21 cellular contexts compared by ENCODE assay signal in genomic region chr6:71238351-71238750, GRCh38. TPM values are rescaled to one million over a fixed set of nuclear protein-coding genes. Genes with fewer than 3 reads are reported as not detected.
DNase-seq lines count a peak whose midpoint lies in the region; ATAC-seq and TF ChIP-seq lines count a peak whose summit lies in the region.
"Had no signal": no experiment of that assay in that cellular context is flagged by ENCODE, and none has a peak within 500 bp of the region (broad histone marks: within the 10 kb centered on the region; RNA-seq: fewer than 3 reads in every experiment).

No MANE protein-coding gene starts in this region.

- H3K4me1 Mint-ChIP-seq in activated CD4-positive, alpha-beta T cell treated with anti-CD3 and anti-CD28 coated beads for 36 hours, result no peaks in the 10 kb centered on the region
- H3K4me1 Mint-ChIP-seq: CD8-positive, alpha-beta memory T cell; immature natural killer cell had no signal

- H3K9me3 ChIP-seq in GM23248 (ENCODE audit: low read depth) (no peaks in the 10 kb centered on the region), SK-N-SH (no peaks in the 10 kb centered on the region)
- H3K9me3 ChIP-seq: neutrophil had no signal

- no peaks in the 10 kb centered on the region for H3K36me3 Mint-ChIP-seq in activated CD4-positive, alpha-beta T cell treated with anti-CD3 and anti-CD28 coated beads for 36 hours (ENCODE audit: low read depth)

- CTCF ChIA-PET in SK-N-SH (lab: Yijun Ruan, JAX), result no interaction called here
- CTCF ChIA-PET in activated CD4-positive, alpha-beta T cell treated with anti-CD3 and anti-CD28 coated beads for 36 hours (lab: Charles Lee), result interaction anchor here (1.2 kb wide), 1 partner anchor 36 kb away, joined by 3 read pairs; no protein-coding TSS in a partner anchor

- no peak overlapping the region for H3K4me3 Mint-ChIP-seq in activated CD4-positive, alpha-beta T cell treated with anti-CD3 and anti-CD28 coated beads for 36 hours
- H3K4me3 Mint-ChIP-seq: CD8-positive, alpha-beta memory T cell; immature natural killer cell had no signal

- no peak overlapping the region for H3K4me3 ChIP-seq in GM23248
- H3K4me3 ChIP-seq in SK-N-SH (ENCODE audit: low read depth in 2 of 2, low read length in 1 of 2), result no peak overlapping the region
- no peak overlapping the region for H3K4me3 ChIP-seq in fibroblast of mammary gland (ENCODE audit: control insufficient read depth, low read depth, low read length)
- no peak overlapping the region for H3K4me3 ChIP-seq in skeletal muscle cell (ENCODE audit: low read depth, low read length)
- H3K4me3 ChIP-seq: cardiac muscle cell, K562, thoracic aorta had no signal

- H3K9me3 Mint-ChIP-seq in activated CD4-positive, alpha-beta T cell treated with anti-CD3 and anti-CD28 coated beads for 36 hours (ENCODE audit: low read depth), result no peaks in the 10 kb centered on the region

- TF ChIP-seq RAD21 in SK-N-SH (IDR thresholded peaks at IDR 0.05; ENCODE audit: low read length), result no peak

- H3K4me2 ChIP-seq in GM23248 (ENCODE audit: unreplicated experiment), result no peak overlapping the region
- H3K4me2 ChIP-seq in SK-N-SH, result no peak overlapping the region

- H3K9me2 ChIP-seq in GM23248 (ENCODE audit: insufficient read depth), result no peaks in the 10 kb centered on the region
- no peaks in the 10 kb centered on the region for H3K9me2 ChIP-seq in SK-N-SH

- whole genome bisulfite sequencing in GM23248 (ENCODE audit: low coverage in 1 of 2, low lambda C conversion rate in 2 of 2, missing lambda C conversion rate in 2 of 2), 2 experiments, result 67 to 77% methylated on average over 1 of the region's 1 CpG
- 60% methylated on average over 1 of the region's 1 CpG for WGBS in SK-N-SH (ENCODE audit: low lambda C conversion rate)

- TF ChIP-seq CTCF in SK-N-SH (IDR thresholded peaks at IDR 0.05) (no peak), fibroblast of mammary gland (conservative IDR thresholded peaks at IDR 0.05; ENCODE audit: control insufficient read depth, insufficient read depth, low read depth, low read length) (no peak)

- H3K27me3 Mint-ChIP-seq in activated CD4-positive, alpha-beta T cell treated with anti-CD3 and anti-CD28 coated beads for 36 hours, result peaks cover 3% of the 10 kb centered on the region

- H3K79me2 ChIP-seq in GM23248 (ENCODE audit: insufficient read depth) (no peaks in the 10 kb centered on the region), SK-N-SH (ENCODE audit: insufficient read depth) (no peaks in the 10 kb centered on the region)

- ATAC-seq in GM19395 (IDR thresholded peaks at IDR 0.05; ENCODE audit: unreplicated experiment), result no peak
- no peak for ATAC-seq in activated CD4-positive, alpha-beta T cell treated with anti-CD3 and anti-CD28 coated beads for 36 hours
- ATAC-seq: K562, sciatic nerve had no signal

- DNase-seq in GM23248 (peak; percentile 78), SK-N-SH (no peak), fibroblast of mammary gland (ENCODE audit: low read depth) (peak; percentile 79), skeletal muscle cell (ENCODE audit: low read depth) (peak; percentile 57), NCI-H2081 (lab: John Stamatoyannopoulos, UW) (no peak)
- DNase-seq in activated CD4-positive, alpha-beta T cell treated with anti-CD3 and anti-CD28 coated beads for 36 hours, result no peak
- DNase-seq: activated CD4-positive, CD25-positive, alpha-beta regulatory T cell treated with anti-CD3 and anti-CD28 coated beads, Interleukin-2, amount 50 U/mL, for 72 hours; activated naive CD4-positive, alpha-beta T cell treated with anti-CD3 and anti-CD28 coated beads, Interleukin-2, amount 50 U/mL, for 16 hours; CD8-positive, alpha-beta memory T cell; GDM1; immature natural killer cell; NCI-H1417; NK-92 treated with Interleukin-12 subunit alpha and Interleukin-12 subunit beta, amount 100 ng/mL, for 24 hours; SHP77; stimulated activated CD4-positive, alpha-beta T cell treated with anti-CD3 and anti-CD28 coated beads, Interleukin-4, amount 100 ng/mL, for 1 hour had no signal

- H3K4me1 ChIP-seq in GM23248 (ENCODE audit: insufficient read depth) (peaks cover 12% of the 10 kb centered on the region), SK-N-SH (ENCODE audit: control insufficient read depth in 1 of 2, insufficient read depth in 2 of 2, low read depth in 1 of 2, low read length in 1 of 2) (no peaks in the 10 kb centered on the region)

- H4K20me1 ChIP-seq in GM23248 (ENCODE audit: insufficient read depth) (no peaks in the 10 kb centered on the region), SK-N-SH (ENCODE audit: insufficient read depth) (no peaks in the 10 kb centered on the region)

- no peak overlapping the region for H3K27ac Mint-ChIP-seq in activated CD4-positive, alpha-beta T cell treated with anti-CD3 and anti-CD28 coated beads for 36 hours
- H3K27ac Mint-ChIP-seq: CD8-positive, alpha-beta memory T cell; immature natural killer cell had no signal

- in situ Hi-C loops in GM23248 (cut with MboI), result no loop called here

- H3F3A ChIP-seq in GM23248 (ENCODE audit: insufficient read depth) (peaks cover 10% of the 10 kb centered on the region; the same call in 1 of the 2 replicates), SK-N-SH (replicated peaks; ENCODE audit: insufficient read depth) (no peaks in the 10 kb centered on the region)

- TF ChIP-seq EP300 in SK-N-SH (IDR thresholded peaks at IDR 0.05; ENCODE audit: borderline replicate concordance in 1 of 2, low read depth in 1 of 2, low read length in 1 of 2), result no peak

- H3K9ac ChIP-seq in GM23248, result no peak overlapping the region
- no peak overlapping the region for H3K9ac ChIP-seq in SK-N-SH

- H3K36me3 ChIP-seq in GM23248 (ENCODE audit: low read depth) (no peaks in the 10 kb centered on the region), SK-N-SH (replicated peaks in 1 of 2; ENCODE audit: control insufficient read depth in 1 of 2, insufficient read depth in 2 of 2, low read length in 1 of 2) (no peaks in the 10 kb centered on the region)
- H3K36me3 ChIP-seq: cardiac muscle cell, neutrophil, thoracic aorta had no signal

- POLR2A ChIA-PET in SK-N-SH (lab: Yijun Ruan, JAX), result no interaction called here
- POLR2A ChIA-PET in activated CD4-positive, alpha-beta T cell treated with anti-CD3 and anti-CD28 coated beads for 36 hours (lab: Charles Lee), result no interaction called here

- intact Hi-C loops in activated CD4-positive, alpha-beta T cell treated with anti-CD3 and anti-CD28 coated beads for 36 hours (cut with DNase I, micrococcal nuclease), result no loop called here

- H3K27me3 ChIP-seq in GM23248 (replicated peaks; ENCODE audit: insufficient read depth) (no peaks in the 10 kb centered on the region), SK-N-SH (ENCODE audit: insufficient read depth) (no peaks in the 10 kb centered on the region)
- H3K27me3 ChIP-seq: cardiac muscle cell, neutrophil had no signal

- H3K27ac ChIP-seq in GM23248, result 0 out of 2 replicates have a peak overlapping the region, but pooled peaks have one; percentile 1
- no peak overlapping the region for H3K27ac ChIP-seq in SK-N-SH (ENCODE audit: low read depth in 2 of 2, low read length in 1 of 2)
- H3K27ac ChIP-seq: cardiac muscle cell, neutrophil, thoracic aorta had no signal

- no peak overlapping the region for H2AFZ ChIP-seq in GM23248
- H2AFZ ChIP-seq in SK-N-SH (ENCODE audit: low read depth), result no peak overlapping the region

TF ChIP-seq in SK-N-SH, 30 proteins besides CTCF, POLR2A, EP300 and RAD21:
- TF ChIP-seq TCF12 (IDR thresholded peaks at IDR 0.05) (0 out of 2 replicates have a peak, but pooled peaks have one; percentile 3), USF1 (IDR thresholded peaks at IDR 0.05; ENCODE audit: borderline replicate concordance, low read depth) (no peak), POLR2AphosphoS5 (IDR thresholded peaks at IDR 0.05; ENCODE audit: low read depth, low read length) (no peak), SIN3A (IDR thresholded peaks at IDR 0.05; ENCODE audit: borderline replicate concordance, low read depth, low read length) (no peak)

RNA-seq across cellular contexts. Expression of gene OGFRL1, which starts 50.3 kb away (rescaled TPM):
- 19.9 and 22.5 TPM in 2 replicates for total RNA-seq in GM23248 (2014; rRNA removed; shearing (Covaris generic))
- polyA plus RNA-seq in GM23248 (2016; fragmentation: Nextera tagmentation; extraction: Ambion mirVana), result 7.4 and 8.5 TPM in 2 replicates
- polyA plus RNA-seq in SK-N-SH (2012; rRNA removed), result 2.4 and 3.3 TPM in 2 replicates
- polyA plus RNA-seq in SK-N-SH (2012; cell fraction: cytosol; rRNA removed), result 4.4 and 5.7 TPM in 2 replicates
- polyA plus RNA-seq in SK-N-SH (2012; cell fraction: nucleus; rRNA removed), result 1.1 and 2.3 TPM in 2 replicates
- 1 to 10 TPM; 4.0 to 4.3 TPM for total RNA-seq in activated CD4-positive, alpha-beta T cell treated with anti-CD3 and anti-CD28 coated beads for 36 hours

Comparison
In these comparisons a context has a peak if more than half of its experiments do, and no peak if none do; other contexts are left out.
1. DNase-seq: peak in GM23248 (single experiment), fibroblast of mammary gland (single experiment) and skeletal muscle cell (single experiment); none in SK-N-SH (single experiment), NCI-H2081 (0 of 2) and activated CD4-positive, alpha-beta T cell treated with anti-CD3 and anti-CD28 coated beads for 36 hours (single experiment).